Comparison of ENCODE assay signal across 9 cellular contexts in genomic region chr19:38564981-38565685, GRCh38. TPM values are rescaled to one million over a fixed set of nuclear protein-coding genes. Genes with fewer than 3 reads are reported as not detected.
DNase-seq lines count a peak whose midpoint lies in the region; ATAC-seq and TF ChIP-seq lines count a peak whose summit lies in the region.
"Had no signal": no experiment of that assay in that cellular context is flagged by ENCODE, and none has a peak within 500 bp of the region (broad histone marks: within the 10 kb centered on the region; RNA-seq: fewer than 3 reads in every experiment).

No MANE protein-coding gene starts in this region.

- peak overlapping the region; percentile 51 to 85 (median 69) for H3K4me3 Mint-ChIP-seq in CD4-positive, alpha-beta memory T cell
- H3K4me3 Mint-ChIP-seq in activated naive CD8-positive, alpha-beta T cell treated with anti-CD3 and anti-CD28 coated beads for 36 hours, result no peak overlapping the region
- peak overlapping the region in 7 of 8 donors; percentile 62 to 90 (median 68) for H3K4me3 Mint-ChIP-seq in naive B cell

- DNase-seq in CD4-positive, alpha-beta memory T cell, result peak in 4 of 5 donors; percentile 10 to 23 (median 15)
- DNase-seq in activated naive CD8-positive, alpha-beta T cell treated with anti-CD3 and anti-CD28 coated beads for 36 hours, result peak; percentile 40
- DNase-seq in naive B cell, result peak; percentile 6
- DNase-seq in HuH-7.5 (ENCODE audit: low spot score), result no peak
- no peak for DNase-seq in NCI-H1930 (lab: John Stamatoyannopoulos, UW)
- DNase-seq in GDM1 (lab: John Stamatoyannopoulos, UW), result no peak

- H3K27ac Mint-ChIP-seq in CD4-positive, alpha-beta memory T cell, result no peak overlapping the region
- H3K27ac Mint-ChIP-seq in activated naive CD8-positive, alpha-beta T cell treated with anti-CD3 and anti-CD28 coated beads for 36 hours, result no peak overlapping the region
- no peak overlapping the region for H3K27ac Mint-ChIP-seq in naive B cell

- intact Hi-C loops in CD4-positive, alpha-beta memory T cell (cut with micrococcal nuclease), result no loop called here

- no peaks in the 10 kb centered on the region for H3K9me3 ChIP-seq in CD4-positive, alpha-beta memory T cell (ENCODE audit: control insufficient read depth in 1 of 2, low read length in 2 of 2)
- H3K9me3 ChIP-seq in HEK293 (ENCODE audit: control insufficient read depth, insufficient read depth, low read depth, low read length), result no peaks in the 10 kb centered on the region; the same call in 1 of the 2 replicates

- POLR2A ChIA-PET in CD4-positive, alpha-beta memory T cell (lab: Charles Lee; ENCODE audit: partially characterized antibody), result interaction anchor here (0.8 to 1.5 kb wide), 3 partner anchors 26 to 55 kb away, joined by 3 to 4 read pairs (median 3); no protein-coding TSS in a partner anchor
- POLR2A ChIA-PET in HEK293 (lab: Yijun Ruan, JAX), result interaction anchor here (0.6 to 1.6 kb wide), 4 partner anchors 21 to 82 kb away, joined by 3 to 6 read pairs (median 4); partner anchors contain the start of genes ACTN4 and EIF3K

- H3K4me1 Mint-ChIP-seq in CD4-positive, alpha-beta memory T cell, result peaks cover 10 to 34% (median 21%) of the 10 kb centered on the region in 4 donors
- peaks cover 6% of the 10 kb centered on the region for H3K4me1 Mint-ChIP-seq in activated naive CD8-positive, alpha-beta T cell treated with anti-CD3 and anti-CD28 coated beads for 36 hours
- H3K4me1 Mint-ChIP-seq in naive B cell, result peaks cover 12 to 18% (median 17%) of the 10 kb centered on the region in 3 donors

- ATAC-seq in naive B cell (ENCODE audit: low read depth in 2 of 2) (peak; percentile 54 to 55), GM21737 (IDR thresholded peaks at IDR 0.05; ENCODE audit: unreplicated experiment) (no peak)

- no peaks in the 10 kb centered on the region for H3K27me3 ChIP-seq in CD4-positive, alpha-beta memory T cell (ENCODE audit: insufficient read depth, low read length)

- no peak for TF ChIP-seq CTCF in HEK293 (tag by site-specific recombination; IDR thresholded peaks at IDR 0.05)

- no peaks in the 10 kb centered on the region for H3K9me3 Mint-ChIP-seq in CD4-positive, alpha-beta memory T cell
- no peaks in the 10 kb centered on the region for H3K9me3 Mint-ChIP-seq in activated naive CD8-positive, alpha-beta T cell treated with anti-CD3 and anti-CD28 coated beads for 36 hours
- H3K9me3 Mint-ChIP-seq in naive B cell, result no peaks in the 10 kb centered on the region

- CTCF ChIA-PET in CD4-positive, alpha-beta memory T cell (lab: Charles Lee; ENCODE audit: partially characterized antibody), result interaction anchor here (1.2 to 1.6 kb wide), 2 partner anchors 50 to 57 kb away, joined by 3 to 4 read pairs; no protein-coding TSS in a partner anchor
- CTCF ChIA-PET in HEK293 (lab: Yijun Ruan, JAX), result interaction anchor here (0.6 to 1.1 kb wide), 5 partner anchors 20 to 992 kb away, joined by 3 to 7 read pairs (median 3); no protein-coding TSS in a partner anchor

- no peaks in the 10 kb centered on the region for H3K36me3 Mint-ChIP-seq in CD4-positive, alpha-beta memory T cell
- H3K36me3 Mint-ChIP-seq in activated naive CD8-positive, alpha-beta T cell treated with anti-CD3 and anti-CD28 coated beads for 36 hours, result no peaks in the 10 kb centered on the region
- H3K36me3 Mint-ChIP-seq in naive B cell, result no peaks in the 10 kb centered on the region

- H3K4me3 ChIP-seq in CD4-positive, alpha-beta memory T cell (ENCODE audit: low read length in 2 of 2), result no peak overlapping the region
- H3K4me3 ChIP-seq in HEK293 (ENCODE audit: low read depth, low read length), result no peak overlapping the region; the same call in 1 of the 2 replicates

- H3K27me3 Mint-ChIP-seq in CD4-positive, alpha-beta memory T cell, result no peaks in the 10 kb centered on the region
- peaks cover 41% of the 10 kb centered on the region for H3K27me3 Mint-ChIP-seq in activated naive CD8-positive, alpha-beta T cell treated with anti-CD3 and anti-CD28 coated beads for 36 hours
- H3K27me3 Mint-ChIP-seq in naive B cell, result peaks cover 20 to 52% (median 43%) of the 10 kb centered on the region in 3 donors

- no peak overlapping the region for H3K27ac ChIP-seq in CD4-positive, alpha-beta memory T cell (ENCODE audit: low read depth, low read length)
- peak overlapping the region; percentile 62; the same call in 1 of the 2 replicates for H3K27ac ChIP-seq in HEK293 (ENCODE audit: extremely low read depth, low read depth, low read length)

- H3K36me3 ChIP-seq in CD4-positive, alpha-beta memory T cell (ENCODE audit: insufficient read depth, low read length), result no peaks in the 10 kb centered on the region
- H3K36me3 ChIP-seq in HEK293 (ENCODE audit: control insufficient read depth in 2 of 2, insufficient read depth in 1 of 2, low read length in 2 of 2), result no peaks in the 10 kb centered on the region

- H3K4me1 ChIP-seq in CD4-positive, alpha-beta memory T cell (ENCODE audit: insufficient read depth, low read length), result peaks cover 14% of the 10 kb centered on the region
- no peaks in the 10 kb centered on the region; the same call in 1 of the 2 replicates for H3K4me1 ChIP-seq in HEK293 (ENCODE audit: control insufficient read depth, insufficient read depth, low read length)

TF ChIP-seq in HEK293, 187 proteins besides CTCF, POLR2A, EP300 and RAD21:
- TF ChIP-seq ZNF266 (tag by site-specific recombination; IDR thresholded peaks at IDR 0.05; ENCODE audit: low read depth) (no peak), PBX3 (CRISPR knock-in tag; IDR thresholded peaks at IDR 0.05) (peak; percentile 52; the same call in 1 of the 2 replicates), ZNF211 (tag by site-specific recombination; IDR thresholded peaks at IDR 0.05; ENCODE audit: low read depth) (no peak)

RNA-seq across cellular contexts. Expression of gene MAP4K1, which starts 52.6 kb away (rescaled TPM):
- 100 to 1,000 TPM; 346 to 361 TPM for total RNA-seq in CD4-positive, alpha-beta memory T cell
- polyA plus RNA-seq in CD4-positive, alpha-beta memory T cell, result 100 to 1,000 TPM; 142 to 177 TPM
- 100 to 1,000 TPM; 169 TPM for total RNA-seq in activated naive CD8-positive, alpha-beta T cell treated with anti-CD3 and anti-CD28 coated beads for 36 hours
- 100 to 1,000 TPM; 119 to 194 (median 138) TPM for polyA plus RNA-seq in naive B cell (ENCODE audit: low read depth in 6 of 6)
- total RNA-seq: RPMI7951 had no signal

RNA-seq across cellular contexts. Expression of gene EIF3K, which starts 53.9 kb away (rescaled TPM):
- total RNA-seq in CD4-positive, alpha-beta memory T cell, result 100 to 1,000 TPM; 320 to 340 TPM
- 100 to 1,000 TPM; 364 to 424 TPM for polyA plus RNA-seq in CD4-positive, alpha-beta memory T cell
- total RNA-seq in activated naive CD8-positive, alpha-beta T cell treated with anti-CD3 and anti-CD28 coated beads for 36 hours, result 100 to 1,000 TPM; 312 to 321 TPM
- 100 to 1,000 TPM; 307 to 347 (median 330) TPM for polyA plus RNA-seq in naive B cell (ENCODE audit: low read depth in 6 of 6)

Comparison
In these comparisons a context has a peak if more than half of its experiments do, and no peak if none do; other contexts are left out.
1. DNase-seq: peak in CD4-positive, alpha-beta memory T cell (4 of 5), activated naive CD8-positive, alpha-beta T cell treated with anti-CD3 and anti-CD28 coated beads for 36 hours (single experiment) and naive B cell (single experiment); none in HuH-7.5 (single experiment), NCI-H1930 (0 of 2) and GDM1 (single experiment).